ENCODE assay signal across 8 cellular contexts in genomic region chr7:103446046-103446520, GRCh38. TPM values are rescaled to one million over a fixed set of nuclear protein-coding genes. Genes with fewer than 3 reads are reported as not detected.
A peak's percentile ranks its signal among the peaks of the same experiment; 100 is the strongest.
DNase-seq lines count a peak whose midpoint lies in the region; ATAC-seq and TF ChIP-seq lines count a peak whose summit lies in the region.

SLC26A5 (minus strand) TSS chr7:103446207; CDS start chr7:103421514, 24,693 bp downstream.

- H3K27me3 Mint-ChIP-seq in activated CD4-positive, alpha-beta T cell treated with anti-CD3 and anti-CD28 coated beads, Interleukin-2, amount 10 ng/mL, durations not matched to agents 7 days and 5 days, result peaks cover 78% of the 10 kb centered on the region

- no peak for TF ChIP-seq POLR2A in heart left ventricle (IDR thresholded peaks at IDR 0.05)

- peaks cover 8% of the 10 kb centered on the region for H3K4me1 Mint-ChIP-seq in activated CD4-positive, alpha-beta T cell treated with anti-CD3 and anti-CD28 coated beads, Interleukin-2, amount 10 ng/mL, durations not matched to agents 7 days and 5 days

- ATAC-seq in HG03521 (IDR thresholded peaks at IDR 0.05; ENCODE audit: unreplicated experiment) (peak; percentile 71), heart left ventricle (peak in 2 of 4 donors; percentile 56 to 66), sciatic nerve (peak; percentile 30), GM18907 (IDR thresholded peaks at IDR 0.05; ENCODE audit: unreplicated experiment) (no peak), GM21526 (IDR thresholded peaks at IDR 0.05; ENCODE audit: low FRiP score, unreplicated experiment) (no peak)

- no peaks in the 10 kb centered on the region for H3K36me3 ChIP-seq in heart left ventricle

- POLR2A ChIA-PET in activated CD4-positive, alpha-beta T cell treated with anti-CD3 and anti-CD28 coated beads, Interleukin-2, amount 10 ng/mL, durations not matched to agents 7 days and 5 days (lab: Charles Lee), result no interaction called here

- no peaks in the 10 kb centered on the region for H3K36me3 Mint-ChIP-seq in activated CD4-positive, alpha-beta T cell treated with anti-CD3 and anti-CD28 coated beads, Interleukin-2, amount 10 ng/mL, durations not matched to agents 7 days and 5 days (ENCODE audit: low read depth)

- WGBS in heart left ventricle, 4 donors, result 2 to 13% (median 7%) methylated on average over 11 to 54 of the region's 54 CpGs

- TF ChIP-seq CTCF in heart left ventricle (IDR thresholded peaks at IDR 0.05), result no peak

- H3K4me3 Mint-ChIP-seq in activated CD4-positive, alpha-beta T cell treated with anti-CD3 and anti-CD28 coated beads, Interleukin-2, amount 10 ng/mL, durations not matched to agents 7 days and 5 days, result peak within 1 kb of the TSS; percentile 51

- H3K4me3 ChIP-seq in heart left ventricle, result peak within 1 kb of the TSS in 11 of 12 donors; percentile 12 to 38 (median 31)

- DNase-seq in ELF-1 (ENCODE audit: low read depth, low spot score), result peak; percentile 33
- peak; percentile 11 for DNase-seq in activated CD4-positive, alpha-beta T cell treated with anti-CD3 and anti-CD28 coated beads, Interleukin-2, amount 10 ng/mL, durations not matched to agents 7 days and 5 days
- no peak for DNase-seq in heart left ventricle
- DNase-seq in sciatic nerve (ENCODE audit: low spot score), result no peak
- DNase-seq in hypothalamus (lab: John Stamatoyannopoulos, UW), result no peak

- H3K27ac Mint-ChIP-seq in activated CD4-positive, alpha-beta T cell treated with anti-CD3 and anti-CD28 coated beads, Interleukin-2, amount 10 ng/mL, durations not matched to agents 7 days and 5 days, result no peak within 1 kb of the TSS

- CTCF ChIA-PET in activated CD4-positive, alpha-beta T cell treated with anti-CD3 and anti-CD28 coated beads, Interleukin-2, amount 10 ng/mL, durations not matched to agents 7 days and 5 days (lab: Charles Lee), result interaction anchor here (0.7 to 1.7 kb wide), 2 partner anchors 11 to 129 kb away, joined by 6 to 7 read pairs; no protein-coding TSS in a partner anchor

- intact Hi-C loops in heart left ventricle (cut with DNase I) (loop anchor here in 1 of 10 donors (5.0 kb wide), 1 partner anchor 711 kb away; no protein-coding TSS in a partner anchor), sciatic nerve (cut with DNase I) (no loop called here)

- peaks cover 0 to 12% (median 5%) of the 10 kb centered on the region in 12 donors for H3K4me1 ChIP-seq in heart left ventricle

- no peaks in the 10 kb centered on the region for H3K9me3 Mint-ChIP-seq in activated CD4-positive, alpha-beta T cell treated with anti-CD3 and anti-CD28 coated beads, Interleukin-2, amount 10 ng/mL, durations not matched to agents 7 days and 5 days

- H3K9me3 ChIP-seq in heart left ventricle, result no peaks in the 10 kb centered on the region

- H3K27ac ChIP-seq in heart left ventricle, result no peak within 1 kb of the TSS

- H3K27me3 ChIP-seq in heart left ventricle, result peaks cover 10 to 62% (median 25%) of the 10 kb centered on the region in 9 donors

RNA-seq across cellular contexts. Expression of gene SLC26A5, which starts in this region (rescaled TPM):
- not detected for total RNA-seq in activated CD4-positive, alpha-beta T cell treated with anti-CD3 and anti-CD28 coated beads, Interleukin-2, amount 10 ng/mL, durations not matched to agents 7 days and 5 days
- total RNA-seq in heart left ventricle, result not detected
- not detected for polyA plus RNA-seq in heart left ventricle
- 0.71 TPM for total RNA-seq in sciatic nerve

Comparison
In these comparisons a context has a peak if more than half of its experiments do, and no peak if none do; other contexts are left out.
1. Peak in DNase-seq in activated CD4-positive, alpha-beta T cell treated with anti-CD3 and anti-CD28 coated beads, Interleukin-2, amount 10 ng/mL, durations not matched to agents 7 days and 5 days; RNA of the gene not detected or under 1 TPM.
2. Peak in ATAC-seq in sciatic nerve; RNA of the gene not detected or under 1 TPM.